16 cellular contexts compared by ENCODE assay signal in the genomic region with DNA sequence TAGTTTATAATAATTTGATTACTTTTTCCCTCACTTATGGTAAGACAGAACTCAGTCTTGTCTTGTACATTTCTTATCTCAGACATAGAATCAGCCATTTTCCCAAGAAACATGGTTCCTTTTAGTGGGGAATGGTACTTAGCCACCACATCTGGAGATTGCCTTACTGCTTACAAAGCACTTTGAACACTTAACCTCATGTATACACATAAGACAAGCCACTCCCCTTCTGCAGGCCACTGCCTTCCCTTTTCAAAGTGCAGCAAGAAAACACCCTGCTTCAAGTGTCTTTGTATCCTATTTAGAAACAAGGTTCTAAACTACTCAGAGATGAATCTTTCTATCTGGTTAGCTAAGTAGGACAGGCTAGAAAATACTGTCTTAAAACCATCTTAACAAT.
DNase-seq lines count a peak whose midpoint lies in the region; ATAC-seq and TF ChIP-seq lines count a peak whose summit lies in the region.
"Had no signal": no experiment of that assay in that cellular context is flagged by ENCODE, and none has a peak within 500 bp of the region (broad histone marks: within the 10 kb centered on the region; RNA-seq: fewer than 3 reads in every experiment).

No MANE protein-coding gene starts in this region.

- intact Hi-C loops in mammary epithelial cell (cut with micrococcal nuclease) (no loop called here), MCF 10A (cut with micrococcal nuclease) (no loop called here)

- H3K36me3 Mint-ChIP-seq in MCF 10A (ENCODE audit: insufficient read depth, unreplicated experiment), result peaks cover 6% of the 10 kb centered on the region

- in situ Hi-C loops in mammary epithelial cell (cut with MboI; ENCODE audit: low sequenced_read_pairs in 2 of 2), result no loop called here
- in situ Hi-C loops in astrocyte of the spinal cord (cut with HindIII; ENCODE audit: low sequenced_read_pairs), result no loop called here

- no peak overlapping the region for H3K27ac ChIP-seq in mammary epithelial cell (ENCODE audit: insufficient read depth, low read depth, low read length)
- no peak overlapping the region for H3K27ac ChIP-seq in hepatocyte
- H3K27ac ChIP-seq in urinary bladder (ENCODE audit: low read depth), result peak overlapping the region; percentile 10
- H3K27ac ChIP-seq: epithelial cell of prostate had no signal

- H3K9ac ChIP-seq in mammary epithelial cell (ENCODE audit: insufficient read depth, low read length), result no peak overlapping the region

- POLR2A ChIA-PET in MCF 10A (lab: Yijun Ruan, JAX), result no interaction called here

- CTCF ChIA-PET in mammary epithelial cell (lab: Charles Lee; ENCODE audit: low non-redundant PET), result no interaction called here
- CTCF ChIA-PET in MCF 10A (lab: Yijun Ruan, JAX), result interaction anchor here (1.3 kb wide), 1 partner anchor 10 kb away, joined by 5 read pairs; no protein-coding TSS in a partner anchor

- no peak overlapping the region for H3K27ac Mint-ChIP-seq in MCF 10A (ENCODE audit: low read depth, unreplicated experiment)
- H3K27ac Mint-ChIP-seq: stimulated activated naive CD8-positive, alpha-beta T cell treated with anti-CD3 and anti-CD28 coated beads, Interleukin-15, Interleukin-2, amounts not matched to agents 100 ng/mL and 50 ng/mL, for 24 hours had no signal

- DNase-seq in mammary epithelial cell (no peak), MCF 10A (ENCODE audit: unreplicated experiment) (no peak), astrocyte of the spinal cord (ENCODE audit: low read depth, low spot score) (peak; percentile 50), hepatocyte (ENCODE audit: low spot score) (peak; percentile 25), AG08395 (ENCODE audit: low spot score) (no peak), NCI-H2171 treated with DMSO at 0.1 percent for 48 hours (lab: John Stamatoyannopoulos, UW) (no peak)
- DNase-seq: activated CD4-positive, alpha-beta T cell treated with anti-CD3 and anti-CD28 coated beads, Interleukin-2, amount 50 U/mL, for 48 hours; activated T-cell treated with anti-CD3 and anti-CD28 coated beads, Interleukin-2, amount 50 U/mL, for 48 hours; GDM1; NCI-H1417; posterior cingulate gyrus; stimulated activated CD4-positive, alpha-beta T cell treated with anti-CD3 and anti-CD28 coated beads, Interleukin-12 subunit alpha, Interleukin-12 subunit beta, amount 100 ng/mL, for 4 hours had no signal

- H3K9me3 ChIP-seq in mammary epithelial cell (replicated peaks; ENCODE audit: insufficient read depth, low read length) (no peaks in the 10 kb centered on the region), hepatocyte (ENCODE audit: low read depth) (no peaks in the 10 kb centered on the region)

- H3K27me3 ChIP-seq in mammary epithelial cell (ENCODE audit: insufficient read depth, low read length) (no peaks in the 10 kb centered on the region), hepatocyte (no peaks in the 10 kb centered on the region)

- TF ChIP-seq CTCF in mammary epithelial cell (conservative IDR thresholded peaks at IDR 0.05 in 1 of 2, IDR thresholded peaks at IDR 0.05 in 1 of 2; ENCODE audit: extremely low read depth in 1 of 2, insufficient read depth in 1 of 2, low read depth in 1 of 2, low read length in 2 of 2) (no peak), MCF 10A (IDR thresholded peaks at IDR 0.05; ENCODE audit: unreplicated experiment) (no peak), astrocyte of the spinal cord (IDR thresholded peaks at IDR 0.05; ENCODE audit: low read depth, low read length) (no peak), hepatocyte (IDR thresholded peaks at IDR 0.05; ENCODE audit: poor library complexity) (no peak)

- no peak for ATAC-seq in GM21786 (IDR thresholded peaks at IDR 0.05; ENCODE audit: unreplicated experiment)

- H3K27me3 Mint-ChIP-seq in MCF 10A (ENCODE audit: insufficient read depth, unreplicated experiment), result no peaks in the 10 kb centered on the region
- H3K27me3 Mint-ChIP-seq: stimulated activated naive CD8-positive, alpha-beta T cell treated with anti-CD3 and anti-CD28 coated beads, Interleukin-15, Interleukin-2, amounts not matched to agents 100 ng/mL and 50 ng/mL, for 24 hours had no signal

- H3K79me2 ChIP-seq in mammary epithelial cell (ENCODE audit: insufficient read depth, low read length) (no peaks in the 10 kb centered on the region), hepatocyte (no peaks in the 10 kb centered on the region)

- H3K9me3 Mint-ChIP-seq in MCF 10A (ENCODE audit: unreplicated experiment), result no peaks in the 10 kb centered on the region
- H3K9me3 Mint-ChIP-seq: stimulated activated naive CD8-positive, alpha-beta T cell treated with anti-CD3 and anti-CD28 coated beads, Interleukin-15, Interleukin-2, amounts not matched to agents 100 ng/mL and 50 ng/mL, for 24 hours had no signal

- H3K4me1 ChIP-seq in mammary epithelial cell (ENCODE audit: insufficient read depth, low read length) (peaks cover 15% of the 10 kb centered on the region), hepatocyte (ENCODE audit: insufficient read depth) (peaks cover 27% of the 10 kb centered on the region), urinary bladder (ENCODE audit: insufficient read depth) (no peaks in the 10 kb centered on the region)

- H3K4me2 ChIP-seq in mammary epithelial cell (ENCODE audit: insufficient read depth, low read depth, low read length) (peak overlapping the region; percentile 73), hepatocyte (no peak overlapping the region)

- dilution Hi-C loops in mammary epithelial cell (cut with HindIII; ENCODE audit: low sequenced_read_pairs), result no loop called here

- no peak overlapping the region for H3K4me3 Mint-ChIP-seq in MCF 10A (ENCODE audit: unreplicated experiment)
- H3K4me3 Mint-ChIP-seq: stimulated activated naive CD8-positive, alpha-beta T cell treated with anti-CD3 and anti-CD28 coated beads, Interleukin-15, Interleukin-2, amounts not matched to agents 100 ng/mL and 50 ng/mL, for 24 hours had no signal

- H3K4me3 ChIP-seq in mammary epithelial cell (replicated peaks in 1 of 3; ENCODE audit: insufficient read depth in 1 of 3, low read depth in 2 of 3, low read length in 3 of 3) (peak overlapping the region in 1 of 3 experiments; percentile 19), astrocyte of the spinal cord (ENCODE audit: low read depth, low read length) (no peak overlapping the region), hepatocyte (no peak overlapping the region), urinary bladder (ENCODE audit: low read depth, low read length) (no peak overlapping the region)

- no peaks in the 10 kb centered on the region for H3K9me2 ChIP-seq in hepatocyte (replicated peaks; ENCODE audit: insufficient read depth)

- H2AFZ ChIP-seq in mammary epithelial cell (ENCODE audit: low read depth, low read length) (peak overlapping the region; percentile 7), hepatocyte (peak overlapping the region; percentile 5)

- H3K4me1 Mint-ChIP-seq in MCF 10A (ENCODE audit: insufficient read depth, unreplicated experiment), result peaks cover 14% of the 10 kb centered on the region

- no TSS peak for BruUV-seq in mammary epithelial cell (replicated peaks; lab: Mats Ljungman, UMichigan)
- BruUV-seq in MCF 10A (replicated peaks; lab: Mats Ljungman, UMichigan), result no TSS peak

- H4K20me1 ChIP-seq in mammary epithelial cell (ENCODE audit: insufficient read depth, low read length) (no peaks in the 10 kb centered on the region), hepatocyte (ENCODE audit: insufficient read depth, poor library complexity, severe bottlenecking) (no peaks in the 10 kb centered on the region)

- H3K36me3 ChIP-seq in mammary epithelial cell (ENCODE audit: insufficient read depth, low read length) (no peaks in the 10 kb centered on the region), hepatocyte (replicated peaks; ENCODE audit: insufficient read depth, low read depth) (no peaks in the 10 kb centered on the region), urinary bladder (ENCODE audit: insufficient read depth) (no peaks in the 10 kb centered on the region)

Comparison
In these comparisons a context has a peak if more than half of its experiments do, and no peak if none do; other contexts are left out.
1. DNase-seq: peak in astrocyte of the spinal cord (single experiment) and hepatocyte (single experiment); none in mammary epithelial cell (single experiment), MCF 10A (single experiment), AG08395 (single experiment) and NCI-H2171 treated with DMSO at 0.1 percent for 48 hours (single experiment).